In the genomic region with DNA sequence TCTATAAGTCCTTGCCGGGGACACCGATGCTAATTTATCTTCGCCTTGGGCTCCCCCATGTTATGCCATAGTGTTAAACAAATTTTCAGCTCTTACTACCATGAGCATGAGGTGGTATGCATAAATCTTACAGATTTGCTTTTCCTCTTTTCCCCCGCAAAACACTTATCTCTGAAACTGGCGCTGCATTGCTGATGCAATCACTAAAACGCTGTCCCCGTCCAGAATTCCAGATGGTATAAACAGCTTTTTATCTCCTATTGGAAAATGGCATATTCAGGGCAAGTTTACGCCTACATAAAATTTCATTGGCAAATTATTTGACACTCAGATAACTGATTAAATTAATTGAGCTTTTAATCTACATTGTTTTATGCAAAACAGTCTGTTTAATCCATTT, we compare ENCODE assay signal across 17 cellular contexts.
"Had no signal": no experiment of that assay in that cellular context is flagged by ENCODE, and none has a peak within 500 bp of the region (broad histone marks: within the 10 kb centered on the region; RNA-seq: fewer than 3 reads in every experiment).

No MANE protein-coding gene starts in this region.

- H3K9me3 ChIP-seq: lower lobe of right lung, neutrophil, pancreas, testis, tibial nerve, upper lobe of left lung had no signal

- H3K4me1 ChIP-seq: lower lobe of right lung, pancreas, tibial nerve, upper lobe of left lung had no signal

- ATAC-seq: left ventricle myocardium superior; lower lobe of right lung; naive thymus-derived CD8-positive, alpha-beta T cell; pancreas; sciatic nerve; stimulated activated memory B cell treated with anti-CD40 and anti-IgM and Interleukin-4, amounts not matched to agents 10 μg/mL and 1 μg/mL and 100 μg/mL, for 72 hours; stimulated activated naive CD8-positive, alpha-beta T cell treated with anti-CD3 and anti-CD28 coated beads, Interleukin-15, Interleukin-2, amounts not matched to agents 100 U/mL and 50 U/mL, for 24 hours had no signal

- H3K27ac ChIP-seq: lower lobe of right lung, neutrophil, pancreas, testis, tibial nerve, upper lobe of left lung had no signal

- DNase-seq: cortex of kidney; head of caudate nucleus; left ventricle myocardium superior; lower lobe of right lung; naive thymus-derived CD8-positive, alpha-beta T cell; nephron progenitor cell; pancreas; stimulated activated CD4-positive, alpha-beta T cell treated with anti-CD3 and anti-CD28 coated beads, Interleukin-2, amount 100 ng/mL, for 24 hours; stimulated activated CD4-positive, alpha-beta T cell treated with anti-CD3 and anti-CD28 coated beads, Interleukin-4, amount 100 ng/mL, for 4 hours; stimulated activated naive CD8-positive, alpha-beta T cell treated with anti-CD3 and anti-CD28 coated beads, Interleukin-15, Interleukin-2, amounts not matched to agents 100 U/mL and 50 U/mL, for 24 hours; substantia nigra; testis; upper lobe of left lung had no signal

- H3K27me3 ChIP-seq: neutrophil, pancreas, testis, tibial nerve, upper lobe of left lung had no signal

- H3K4me3 ChIP-seq: lower lobe of right lung, pancreas, testis, tibial nerve, upper lobe of left lung had no signal

- H3K36me3 ChIP-seq: lower lobe of right lung, neutrophil, pancreas, tibial nerve, upper lobe of left lung had no signal
